ENCODE assay signal across 8 cellular contexts in the genomic region with DNA sequence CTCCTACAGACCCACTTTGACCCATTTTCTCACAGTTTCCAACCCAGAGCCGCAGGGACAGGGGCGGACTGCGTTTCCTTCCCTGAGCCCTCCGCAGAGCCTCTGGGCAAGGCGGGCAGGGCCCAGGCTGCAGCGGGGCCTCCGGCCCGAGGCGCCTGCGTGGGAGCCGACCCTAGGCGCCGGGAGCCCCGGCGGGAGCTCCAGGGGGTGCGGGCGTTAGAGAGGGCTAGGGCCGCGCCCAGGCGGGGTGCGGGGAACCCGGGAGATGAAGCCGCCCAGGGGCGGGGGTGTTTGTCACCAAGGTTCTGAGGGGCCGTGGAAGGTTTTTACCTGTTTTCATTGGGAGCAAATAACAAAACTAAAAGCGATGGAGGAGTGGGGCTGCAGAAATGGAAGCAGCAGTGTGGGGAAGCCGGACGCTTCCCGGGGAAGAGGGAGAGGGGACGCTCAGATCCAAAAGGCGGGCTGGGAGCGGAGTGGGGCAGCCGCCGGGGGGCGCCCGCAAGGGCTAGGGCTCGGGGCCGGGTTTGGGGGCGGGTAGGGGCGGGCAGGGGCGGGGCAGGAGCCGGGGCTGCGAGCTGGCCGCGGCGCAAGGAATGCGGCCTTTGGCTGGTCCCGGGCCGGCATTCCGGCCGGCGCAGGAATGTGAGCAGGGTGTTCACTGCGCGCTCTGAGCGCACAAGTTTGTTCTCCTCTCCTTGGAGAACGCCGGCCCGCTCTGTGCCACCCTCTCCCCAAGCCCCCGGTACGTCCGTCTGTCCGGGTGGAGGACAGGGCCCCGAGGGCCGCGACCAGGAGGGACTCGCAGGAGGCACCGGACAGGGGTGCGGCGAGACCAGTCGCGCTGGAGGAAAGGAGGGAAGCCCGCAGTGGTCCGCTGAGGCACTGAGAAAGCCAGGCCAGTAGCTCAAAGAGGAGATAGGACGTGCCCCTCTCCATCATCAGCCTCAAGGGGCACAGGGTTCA.
DNase-seq lines count a peak whose midpoint lies in the region; ATAC-seq and TF ChIP-seq lines count a peak whose summit lies in the region.

No MANE protein-coding gene starts in this region.

- peak overlapping the region; percentile 55 to 58 for H3K9ac ChIP-seq in mucosa of rectum (ENCODE audit: low read depth in 1 of 2, low read length in 2 of 2)

- H3K27me3 ChIP-seq in mucosa of rectum (ENCODE audit: control insufficient read depth in 2 of 2, insufficient read depth in 2 of 2, low read length in 2 of 2), result no peaks in the 10 kb centered on the region

- peaks cover 20 to 33% of the 10 kb centered on the region in 2 donors for H3K4me1 ChIP-seq in mucosa of rectum (ENCODE audit: control insufficient read depth in 2 of 2, insufficient read depth in 2 of 2, low read length in 2 of 2)

- no peak for TF ChIP-seq POLR2A in erythroblast (IDR thresholded peaks at IDR 0.05; ENCODE audit: low read length)

- H3K36me3 ChIP-seq in mucosa of rectum (ENCODE audit: control insufficient read depth in 2 of 2, insufficient read depth in 2 of 2, low read length in 2 of 2), result no peaks in the 10 kb centered on the region

- no peak for DNase-seq in AG09309 (ENCODE audit: low read depth)
- DNase-seq in NCI-H226, result peak; percentile 52
- peak; percentile 18 to 23 for DNase-seq in erythroblast (lab: John Stamatoyannopoulos, UW)

- peak; percentile 41 for TF ChIP-seq CTCF in AG09309 (IDR thresholded peaks at IDR 0.05; ENCODE audit: control insufficient read depth, insufficient read depth, low read depth, low read length, missing control alignments)

- peak overlapping the region; percentile 46 to 66 for H3K27ac ChIP-seq in mucosa of rectum (ENCODE audit: low read depth in 2 of 2, low read length in 2 of 2)

- H3K4me3 ChIP-seq in AG09309 (ENCODE audit: control insufficient read depth, low read depth, low read length), result peak overlapping the region; percentile 55
- peak overlapping the region; percentile 48 to 66 for H3K4me3 ChIP-seq in mucosa of rectum (ENCODE audit: low read length in 2 of 2)

- no peak for ATAC-seq in GM18858 (IDR thresholded peaks at IDR 0.05; ENCODE audit: unreplicated experiment)
- ATAC-seq in HG03135 (IDR thresholded peaks at IDR 0.05; ENCODE audit: unreplicated experiment), result no peak
- no peak for ATAC-seq in GM21529 (IDR thresholded peaks at IDR 0.05; ENCODE audit: unreplicated experiment)
- ATAC-seq in GM19035 (IDR thresholded peaks at IDR 0.05; ENCODE audit: unreplicated experiment), result no peak

- no peaks in the 10 kb centered on the region for H3K9me3 ChIP-seq in mucosa of rectum (ENCODE audit: control insufficient read depth in 2 of 2, low read length in 2 of 2)
